Comparison of ENCODE assay signal across 16 cellular contexts in the genomic region with DNA sequence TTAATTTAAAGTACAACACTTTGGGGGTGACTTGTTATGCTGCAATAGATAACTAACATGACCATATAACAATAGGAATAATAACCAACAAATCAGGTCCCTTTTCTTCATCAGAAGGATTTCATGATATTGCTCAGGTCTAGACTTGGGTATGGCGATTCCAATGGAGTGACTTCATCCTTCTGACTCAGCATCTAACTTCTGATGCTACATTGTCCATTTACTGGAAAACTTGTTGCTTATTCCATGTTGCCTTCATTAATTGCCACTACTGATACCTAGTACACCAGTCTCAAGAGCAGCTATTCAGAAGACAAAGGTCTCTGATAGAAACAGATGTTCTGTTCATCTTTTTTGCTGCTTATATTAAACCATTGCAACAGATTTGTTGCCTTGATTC.
"Had no signal": no experiment of that assay in that cellular context is flagged by ENCODE, and none has a peak within 500 bp of the region (broad histone marks: within the 10 kb centered on the region; RNA-seq: fewer than 3 reads in every experiment).

No MANE protein-coding gene starts in this region.

- DNase-seq: activated CD4-positive, alpha-beta memory T cell treated with anti-CD3 and anti-CD28 coated beads for 36 hours; activated CD4-positive, alpha-beta T cell treated with anti-CD3 and anti-CD28 coated beads for 36 hours; activated CD8-positive, alpha-beta memory T cell treated with anti-CD3 and anti-CD28 coated beads, Interleukin-2, amount 10 ng/mL, durations not matched to agents 7 days and 5 days; activated naive CD4-positive, alpha-beta T cell treated with anti-CD3 and anti-CD28 coated beads, Interleukin-2, amount 10 ng/mL, durations not matched to agents 7 days and 5 days; activated T-cell treated with anti-CD3 and anti-CD28 coated beads, Interleukin-2, amount 50 U/mL, for 24 hours; body of pancreas; cortex of kidney; effector CD8-positive, alpha-beta T cell; islet precursor cell; left ventricle myocardium inferior; naive thymus-derived CD8-positive, alpha-beta T cell; stimulated activated CD4-positive, alpha-beta T cell treated with anti-CD3 and anti-CD28 coated beads, Interleukin-15, amount 100 ng/mL, for 24 hours; stimulated activated CD4-positive, alpha-beta T cell treated with anti-CD3 and anti-CD28 coated beads, Interleukin-4, amount 100 ng/mL, for 1 hour; stimulated activated naive CD4-positive, alpha-beta T cell treated with Interleukin-2 at 50 U/mL for 16 hours; substantia nigra had no signal

- H3K4me3 ChIP-seq: body of pancreas, left ventricle myocardium inferior, tibial nerve had no signal
